Comparison of ENCODE assay signal across 2 cellular contexts in genomic region chr2:231326404-231326803, GRCh38.
TF ChIP-seq lines count a peak whose summit lies in the region.

No MANE protein-coding gene starts in this region.

TF ChIP-seq in HepG2, 621 proteins besides CTCF, POLR2A, EP300 and RAD21 (continued from another document):
- TF ChIP-seq FOXP1 (IDR thresholded peaks at IDR 0.05) (no peak), FOXP1 (CRISPR knock-in tag; IDR thresholded peaks at IDR 0.05) (no peak), PRPF4 (IDR thresholded peaks at IDR 0.05; ENCODE audit: low read depth, low read length, poor library complexity, severe bottlenecking) (no peak), HDAC6 (IDR thresholded peaks at IDR 0.05; ENCODE audit: low read depth, low read length) (no peak), CCDC6 (CRISPR knock-in tag; IDR thresholded peaks at IDR 0.05) (no peak), BCL6 (CRISPR knock-in tag; IDR thresholded peaks at IDR 0.05) (no peak), ELF4 (CRISPR knock-in tag; IDR thresholded peaks at IDR 0.05; ENCODE audit: borderline replicate concordance) (no peak), ZNF556 (CRISPR knock-in tag; IDR thresholded peaks at IDR 0.05; ENCODE audit: borderline replicate concordance) (no peak)

TF ChIP-seq in WTC11, 78 proteins besides CTCF, POLR2A, EP300 and RAD21 (continued from another document):
- no peak for TF ChIP-seq PRDM15 (CRISPR knock-in tag; IDR thresholded peaks at IDR 0.05)
